In the genomic region with DNA sequence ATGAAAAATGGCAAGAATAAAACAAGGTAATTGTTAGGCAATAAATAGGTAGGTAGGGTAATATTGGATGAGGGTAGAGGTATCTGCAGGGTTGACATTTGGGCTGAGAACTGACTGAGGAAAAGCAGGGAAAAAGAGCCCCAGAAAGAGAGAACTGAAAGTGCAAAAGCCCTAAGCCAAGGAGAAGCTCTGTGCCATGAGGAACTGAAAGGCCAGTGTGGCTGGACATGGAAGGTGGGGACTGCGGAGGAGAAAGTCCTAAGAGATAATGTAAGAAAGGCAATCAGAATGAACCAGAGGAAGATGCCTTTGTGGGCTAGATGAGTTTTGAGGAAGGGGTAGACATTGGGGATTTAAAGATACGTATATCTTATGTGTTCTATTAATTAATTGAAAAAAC, we compare ENCODE assay signal across 1 cellular context.
TF ChIP-seq lines count a peak whose summit lies in the region.

No MANE protein-coding gene starts in this region.

TF ChIP-seq in GM12878, 131 proteins besides CTCF, POLR2A, EP300 and RAD21 (continued from another document and continues in another):
- TF ChIP-seq RELB (IDR thresholded peaks at IDR 0.05; ENCODE audit: low read depth) (peak; percentile 82), BHLHE40 (IDR thresholded peaks at IDR 0.05; ENCODE audit: borderline replicate concordance in 1 of 2, low read depth in 2 of 2, low read length in 1 of 2) (no peak), BCL11A (IDR thresholded peaks at IDR 0.05; ENCODE audit: low read depth, low read length) (peak; percentile 60; the same call in 1 of the 2 replicates), TBL1XR1 (IDR thresholded peaks at IDR 0.05; ENCODE audit: low read depth, low read length) (no peak), SREBF2 (IDR thresholded peaks at IDR 0.05; ENCODE audit: low read length) (no peak), NKRF (conservative IDR thresholded peaks at IDR 0.05) (no peak), CHD4 (IDR thresholded peaks at IDR 0.05) (no peak), CBX5 (IDR thresholded peaks at IDR 0.05; ENCODE audit: low read depth) (no peak), RB1 (IDR thresholded peaks at IDR 0.05; ENCODE audit: borderline replicate concordance) (no peak), HSF1 (IDR thresholded peaks at IDR 0.05; ENCODE audit: low read depth, low read length) (no peak), SPI1 (IDR thresholded peaks at IDR 0.05; ENCODE audit: borderline replicate concordance, insufficient read depth, low read depth, low read length) (peak; percentile 95), BMI1 (IDR thresholded peaks at IDR 0.05; ENCODE audit: borderline replicate concordance) (0 out of 2 replicates have a peak, but pooled peaks have one; percentile 40), IKZF1 (conservative IDR thresholded peaks at IDR 0.05) (peak; percentile 94), SUZ12 (IDR thresholded peaks at IDR 0.05; ENCODE audit: unreplicated experiment) (no peak), ZNF207 (IDR thresholded peaks at IDR 0.05; ENCODE audit: borderline replicate concordance) (no peak), RBBP5 (conservative IDR thresholded peaks at IDR 0.05) (no peak), MEF2A (IDR thresholded peaks at IDR 0.05; ENCODE audit: insufficient read depth, low read depth, low read length) (no peak), IRF3 (IDR thresholded peaks at IDR 0.05) (no peak), MTA3 (IDR thresholded peaks at IDR 0.05; ENCODE audit: borderline replicate concordance, low read length) (0 out of 2 replicates have a peak, but pooled peaks have one; percentile 44), PAX5 (IDR thresholded peaks at IDR 0.05; ENCODE audit: borderline replicate concordance, low read depth, low read length) (no peak), MYB (IDR thresholded peaks at IDR 0.05; ENCODE audit: borderline replicate concordance, low read depth, low read length) (no peak), SRF (IDR thresholded peaks at IDR 0.05; ENCODE audit: low read depth in 2 of 2, low read length in 2 of 2) (no peak), BACH1 (IDR thresholded peaks at IDR 0.05; ENCODE audit: borderline replicate concordance) (no peak), TCF12 (IDR thresholded peaks at IDR 0.05; ENCODE audit: low read depth, low read length) (no peak), MYC (IDR thresholded peaks at IDR 0.05; ENCODE audit: insufficient read depth, insufficient read length, insufficient replicate concordance, low read length, severe bottlenecking) (no peak), TCF3 (IDR thresholded peaks at IDR 0.05; ENCODE audit: borderline replicate concordance, insufficient read depth, low read depth, low read length) (no peak), USF1 (IDR thresholded peaks at IDR 0.05; ENCODE audit: borderline replicate concordance, extremely low read length, insufficient read depth, low read depth, low read length) (no peak), SMC3 (IDR thresholded peaks at IDR 0.05; ENCODE audit: borderline replicate concordance, low read length) (no peak), IRF5 (IDR thresholded peaks at IDR 0.05; ENCODE audit: borderline replicate concordance) (no peak), KAT2A (conservative IDR thresholded peaks at IDR 0.05; ENCODE audit: control insufficient read depth, low read depth, low read length) (no peak), FOXK2 (IDR thresholded peaks at IDR 0.05) (no peak)
- TF ChIP-seq, protein P1, sequence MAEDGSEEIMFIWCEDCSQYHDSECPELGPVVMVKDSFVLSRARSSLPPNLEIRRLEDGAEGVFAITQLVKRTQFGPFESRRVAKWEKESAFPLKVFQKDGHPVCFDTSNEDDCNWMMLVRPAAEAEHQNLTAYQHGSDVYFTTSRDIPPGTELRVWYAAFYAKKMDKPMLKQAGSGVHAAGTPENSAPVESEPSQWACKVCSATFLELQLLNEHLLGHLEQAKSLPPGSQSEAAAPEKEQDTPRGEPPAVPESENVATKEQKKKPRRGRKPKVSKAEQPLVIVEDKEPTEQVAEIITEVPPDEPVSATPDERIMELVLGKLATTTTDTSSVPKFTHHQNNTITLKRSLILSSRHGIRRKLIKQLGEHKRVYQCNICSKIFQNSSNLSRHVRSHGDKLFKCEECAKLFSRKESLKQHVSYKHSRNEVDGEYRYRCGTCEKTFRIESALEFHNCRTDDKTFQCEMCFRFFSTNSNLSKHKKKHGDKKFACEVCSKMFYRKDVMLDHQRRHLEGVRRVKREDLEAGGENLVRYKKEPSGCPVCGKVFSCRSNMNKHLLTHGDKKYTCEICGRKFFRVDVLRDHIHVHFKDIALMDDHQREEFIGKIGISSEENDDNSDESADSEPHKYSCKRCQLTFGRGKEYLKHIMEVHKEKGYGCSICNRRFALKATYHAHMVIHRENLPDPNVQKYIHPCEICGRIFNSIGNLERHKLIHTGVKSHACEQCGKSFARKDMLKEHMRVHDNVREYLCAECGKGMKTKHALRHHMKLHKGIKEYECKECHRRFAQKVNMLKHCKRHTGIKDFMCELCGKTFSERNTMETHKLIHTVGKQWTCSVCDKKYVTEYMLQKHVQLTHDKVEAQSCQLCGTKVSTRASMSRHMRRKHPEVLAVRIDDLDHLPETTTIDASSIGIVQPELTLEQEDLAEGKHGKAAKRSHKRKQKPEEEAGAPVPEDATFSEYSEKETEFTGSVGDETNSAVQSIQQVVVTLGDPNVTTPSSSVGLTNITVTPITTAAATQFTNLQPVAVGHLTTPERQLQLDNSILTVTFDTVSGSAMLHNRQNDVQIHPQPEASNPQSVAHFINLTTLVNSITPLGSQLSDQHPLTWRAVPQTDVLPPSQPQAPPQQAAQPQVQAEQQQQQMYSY (CRISPR knock-in tag; IDR thresholded peaks at IDR 0.05): no peak
- TF ChIP-seq, protein P2, sequence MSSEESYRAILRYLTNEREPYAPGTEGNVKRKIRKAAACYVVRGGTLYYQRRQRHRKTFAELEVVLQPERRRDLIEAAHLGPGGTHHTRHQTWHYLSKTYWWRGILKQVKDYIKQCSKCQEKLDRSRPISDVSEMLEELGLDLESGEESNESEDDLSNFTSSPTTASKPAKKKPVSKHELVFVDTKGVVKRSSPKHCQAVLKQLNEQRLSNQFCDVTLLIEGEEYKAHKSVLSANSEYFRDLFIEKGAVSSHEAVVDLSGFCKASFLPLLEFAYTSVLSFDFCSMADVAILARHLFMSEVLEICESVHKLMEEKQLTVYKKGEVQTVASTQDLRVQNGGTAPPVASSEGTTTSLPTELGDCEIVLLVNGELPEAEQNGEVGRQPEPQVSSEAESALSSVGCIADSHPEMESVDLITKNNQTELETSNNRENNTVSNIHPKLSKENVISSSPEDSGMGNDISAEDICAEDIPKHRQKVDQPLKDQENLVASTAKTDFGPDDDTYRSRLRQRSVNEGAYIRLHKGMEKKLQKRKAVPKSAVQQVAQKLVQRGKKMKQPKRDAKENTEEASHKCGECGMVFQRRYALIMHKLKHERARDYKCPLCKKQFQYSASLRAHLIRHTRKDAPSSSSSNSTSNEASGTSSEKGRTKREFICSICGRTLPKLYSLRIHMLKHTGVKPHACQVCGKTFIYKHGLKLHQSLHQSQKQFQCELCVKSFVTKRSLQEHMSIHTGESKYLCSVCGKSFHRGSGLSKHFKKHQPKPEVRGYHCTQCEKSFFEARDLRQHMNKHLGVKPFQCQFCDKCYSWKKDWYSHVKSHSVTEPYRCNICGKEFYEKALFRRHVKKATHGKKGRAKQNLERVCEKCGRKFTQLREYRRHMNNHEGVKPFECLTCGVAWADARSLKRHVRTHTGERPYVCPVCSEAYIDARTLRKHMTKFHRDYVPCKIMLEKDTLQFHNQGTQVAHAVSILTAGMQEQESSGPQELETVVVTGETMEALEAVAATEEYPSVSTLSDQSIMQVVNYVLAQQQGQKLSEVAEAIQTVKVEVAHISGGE (CRISPR knock-in tag; IDR thresholded peaks at IDR 0.05): no peak
- TF ChIP-seq, protein P3, sequence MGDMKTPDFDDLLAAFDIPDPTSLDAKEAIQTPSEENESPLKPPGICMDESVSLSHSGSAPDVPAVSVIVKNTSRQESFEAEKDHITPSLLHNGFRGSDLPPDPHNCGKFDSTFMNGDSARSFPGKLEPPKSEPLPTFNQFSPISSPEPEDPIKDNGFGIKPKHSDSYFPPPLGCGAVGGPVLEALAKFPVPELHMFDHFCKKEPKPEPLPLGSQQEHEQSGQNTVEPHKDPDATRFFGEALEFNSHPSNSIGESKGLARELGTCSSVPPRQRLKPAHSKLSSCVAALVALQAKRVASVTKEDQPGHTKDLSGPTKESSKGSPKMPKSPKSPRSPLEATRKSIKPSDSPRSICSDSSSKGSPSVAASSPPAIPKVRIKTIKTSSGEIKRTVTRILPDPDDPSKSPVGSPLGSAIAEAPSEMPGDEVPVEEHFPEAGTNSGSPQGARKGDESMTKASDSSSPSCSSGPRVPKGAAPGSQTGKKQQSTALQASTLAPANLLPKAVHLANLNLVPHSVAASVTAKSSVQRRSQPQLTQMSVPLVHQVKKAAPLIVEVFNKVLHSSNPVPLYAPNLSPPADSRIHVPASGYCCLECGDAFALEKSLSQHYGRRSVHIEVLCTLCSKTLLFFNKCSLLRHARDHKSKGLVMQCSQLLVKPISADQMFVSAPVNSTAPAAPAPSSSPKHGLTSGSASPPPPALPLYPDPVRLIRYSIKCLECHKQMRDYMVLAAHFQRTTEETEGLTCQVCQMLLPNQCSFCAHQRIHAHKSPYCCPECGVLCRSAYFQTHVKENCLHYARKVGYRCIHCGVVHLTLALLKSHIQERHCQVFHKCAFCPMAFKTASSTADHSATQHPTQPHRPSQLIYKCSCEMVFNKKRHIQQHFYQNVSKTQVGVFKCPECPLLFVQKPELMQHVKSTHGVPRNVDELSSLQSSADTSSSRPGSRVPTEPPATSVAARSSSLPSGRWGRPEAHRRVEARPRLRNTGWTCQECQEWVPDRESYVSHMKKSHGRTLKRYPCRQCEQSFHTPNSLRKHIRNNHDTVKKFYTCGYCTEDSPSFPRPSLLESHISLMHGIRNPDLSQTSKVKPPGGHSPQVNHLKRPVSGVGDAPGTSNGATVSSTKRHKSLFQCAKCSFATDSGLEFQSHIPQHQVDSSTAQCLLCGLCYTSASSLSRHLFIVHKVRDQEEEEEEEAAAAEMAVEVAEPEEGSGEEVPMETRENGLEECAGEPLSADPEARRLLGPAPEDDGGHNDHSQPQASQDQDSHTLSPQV (IDR thresholded peaks at IDR 0.05): no peak
